Comparison of ENCODE assay signal across 8 cellular contexts in the genomic region with DNA sequence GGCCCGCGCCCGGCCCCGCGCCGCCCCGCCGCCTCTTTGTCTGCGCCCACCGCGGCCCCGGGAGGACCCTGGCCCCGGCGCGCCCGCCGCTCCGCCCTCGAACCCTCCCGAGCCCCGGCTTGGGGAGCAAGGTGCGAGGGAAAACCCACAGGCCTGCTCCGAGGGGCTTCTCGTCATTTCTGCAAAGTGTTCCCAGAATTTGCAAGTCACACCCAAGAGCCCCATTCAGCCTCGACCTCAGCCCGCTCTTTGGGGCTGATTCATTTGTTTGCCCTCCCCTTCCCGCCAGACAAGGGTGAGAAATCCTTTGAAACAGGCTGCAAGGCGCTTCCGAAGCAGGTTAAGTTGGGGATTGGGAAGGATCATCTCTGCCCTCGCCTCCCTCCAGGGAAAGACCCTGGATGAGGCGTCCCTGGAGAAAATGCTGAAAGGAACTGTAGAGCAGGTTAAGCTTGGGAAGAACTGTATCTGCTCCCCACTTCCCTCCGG. TPM values are rescaled to one million over a fixed set of nuclear protein-coding genes. Genes with fewer than 3 reads are reported as not detected.
DNase-seq lines count a peak whose midpoint lies in the region; ATAC-seq and TF ChIP-seq lines count a peak whose summit lies in the region.

No MANE protein-coding gene starts in this region.

- no peaks in the 10 kb centered on the region for H3K27me3 Mint-ChIP-seq in MCF 10A (ENCODE audit: insufficient read depth, unreplicated experiment)

- CTCF ChIA-PET in MCF 10A (lab: Yijun Ruan, JAX) = interaction anchor here (0.6 to 3.7 kb wide), 6 partner anchors 21 to 84 kb away, joined by 3 to 38 read pairs (median 6); no protein-coding TSS in a partner anchor

- intact Hi-C loops in MCF 10A (cut with micrococcal nuclease) = loop anchor here (1.0 to 2.0 kb wide), 3 partner anchors 14 to 78 kb away; a partner anchor contains a TSS

- H3K4me3 Mint-ChIP-seq in MCF 10A (ENCODE audit: unreplicated experiment) = peak overlapping the region; percentile 78

- no TSS peak for BruUV-seq in MCF 10A (replicated peaks; lab: Mats Ljungman, UMichigan)

- peak overlapping the region; percentile 89 for H3K27ac Mint-ChIP-seq in MCF 10A (ENCODE audit: low read depth, unreplicated experiment)

- peaks cover 14% of the 10 kb centered on the region for H3K36me3 Mint-ChIP-seq in MCF 10A (ENCODE audit: insufficient read depth, unreplicated experiment)

- POLR2A ChIA-PET in MCF 10A (lab: Yijun Ruan, JAX) = interaction anchor here (1.0 to 7.0 kb wide), 10 partner anchors 13 to 77 kb away, joined by 3 to 145 read pairs (median 8); a partner anchor contains a TSS

- peaks cover 4% of the 10 kb centered on the region for H3K4me1 Mint-ChIP-seq in MCF 10A (ENCODE audit: insufficient read depth, unreplicated experiment)

- peak; percentile 81 for DNase-seq in Daoy (ENCODE audit: low read depth)
- DNase-seq in SW480 (ENCODE audit: low spot score) = peak; percentile 46
- DNase-seq in MCF 10A (ENCODE audit: unreplicated experiment) = peak; percentile 70
- DNase-seq in left kidney (ENCODE audit: low read depth, low spot score) = peak; percentile 74
- DNase-seq in stimulated activated CD4-positive, alpha-beta T cell treated with anti-CD3 and anti-CD28 coated beads, TNF-alpha, amount 100 ng/mL, for 24 hours (ENCODE audit: low read depth in 3 of 3) = peak in 2 of 3 experiments; percentile 21 to 42

- ATAC-seq in HG03103 (IDR thresholded peaks at IDR 0.05; ENCODE audit: low read depth, unreplicated experiment) (peak; percentile 15), GM18870 (IDR thresholded peaks at IDR 0.05; ENCODE audit: unreplicated experiment) (no peak), GM18873 (IDR thresholded peaks at IDR 0.05; ENCODE audit: low FRiP score, unreplicated experiment) (no peak)

- no peaks in the 10 kb centered on the region for H3K9me3 Mint-ChIP-seq in MCF 10A (ENCODE audit: unreplicated experiment)

- TF ChIP-seq CTCF in MCF 10A (IDR thresholded peaks at IDR 0.05; ENCODE audit: unreplicated experiment) = no peak

RNA-seq across cellular contexts. Expression of a gene that starts 0.3 kb away (rescaled TPM):
- total RNA-seq in Daoy (2014; rRNA removed; shearing (Covaris generic)) = 38.2 and 41.7 TPM in 2 replicates
- 92.6 and 115 TPM in 2 replicates for total RNA-seq in MCF 10A (2022)
